22 cellular contexts compared by ENCODE assay signal in the genomic region with DNA sequence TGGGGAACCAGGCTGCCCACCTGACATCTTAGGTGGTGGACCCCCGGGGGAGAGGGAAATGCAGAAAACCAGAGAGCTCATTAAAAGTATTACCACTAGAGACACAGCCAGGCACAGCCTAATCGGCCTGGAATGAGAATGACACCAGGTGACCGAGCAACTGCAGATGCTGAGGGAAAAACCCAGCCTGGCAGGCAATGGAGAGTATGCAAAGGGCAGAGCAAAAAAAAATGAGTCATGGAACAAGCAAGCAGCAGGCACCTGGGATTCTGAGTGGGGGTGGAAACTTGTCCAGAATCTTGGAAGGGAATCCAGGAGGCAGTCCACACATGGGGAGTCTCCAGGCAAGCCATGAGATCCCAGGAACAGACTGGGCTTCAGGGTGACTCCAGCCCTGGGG.
"Had no signal": no experiment of that assay in that cellular context is flagged by ENCODE, and none has a peak within 500 bp of the region (broad histone marks: within the 10 kb centered on the region; RNA-seq: fewer than 3 reads in every experiment).

No MANE protein-coding gene starts in this region.

- H3K4me3 Mint-ChIP-seq: activated CD4-positive, alpha-beta memory T cell treated with anti-CD3 and anti-CD28 coated beads, Interleukin-2, amount 10 ng/mL, durations not matched to agents 7 days and 5 days; activated naive CD4-positive, alpha-beta T cell treated with anti-CD3 and anti-CD28 coated beads, Interleukin-2, amount 50 U/mL, for 24 hours; central memory CD8-positive, alpha-beta T cell; immature natural killer cell; memory B cell; naive thymus-derived CD8-positive, alpha-beta T cell; WTC11 had no signal

- DNase-seq: activated CD4-positive, alpha-beta memory T cell treated with anti-CD3 and anti-CD28 coated beads, Interleukin-2, amount 10 ng/mL, durations not matched to agents 7 days and 5 days; activated CD4-positive, alpha-beta T cell treated with anti-CD3 and anti-CD28 coated beads for 4 hours; activated effector memory CD4-positive, alpha-beta T cell treated with anti-CD3 and anti-CD28 coated beads, Interleukin-2, amount 50 U/mL, for 16 hours; activated T-cell treated with anti-CD3 and anti-CD28 coated beads, Interleukin-2, amount 50 U/mL, for 48 hours; adrenal gland; body of pancreas; cortex of kidney; effector CD4-positive, alpha-beta T cell; esophagus squamous epithelium; glutamatergic neuron; immature natural killer cell; left lung; naive thymus-derived CD8-positive, alpha-beta T cell; stimulated activated CD4-positive, alpha-beta T cell treated with anti-CD3 and anti-CD28 coated beads, Interleukin-12 subunit alpha, Interleukin-12 subunit beta, amount 100 ng/mL, for 4 hours; stimulated activated CD4-positive, alpha-beta T cell treated with anti-CD3 and anti-CD28 coated beads, Interleukin-2, amount 100 ng/mL, for 24 hours; T-helper 2 cell had no signal

- H3K4me1 Mint-ChIP-seq: activated CD4-positive, alpha-beta memory T cell treated with anti-CD3 and anti-CD28 coated beads, Interleukin-2, amount 10 ng/mL, durations not matched to agents 7 days and 5 days; activated naive CD4-positive, alpha-beta T cell treated with anti-CD3 and anti-CD28 coated beads, Interleukin-2, amount 50 U/mL, for 24 hours; central memory CD8-positive, alpha-beta T cell; immature natural killer cell; naive thymus-derived CD8-positive, alpha-beta T cell had no signal

- H3K9ac ChIP-seq: parathyroid adenoma had no signal

- H3K36me3 ChIP-seq: adrenal gland, esophagus squamous epithelium, left lung, tibial nerve had no signal

- H3K9me3 ChIP-seq: adrenal gland, body of pancreas, esophagus squamous epithelium, left lung, tibial nerve had no signal

- ATAC-seq: body of pancreas; left lung; naive thymus-derived CD8-positive, alpha-beta T cell; WTC11 had no signal

- H3K79me2 ChIP-seq: parathyroid adenoma had no signal

- H3K27me3 ChIP-seq: adrenal gland, body of pancreas, esophagus squamous epithelium, left lung, tibial nerve had no signal

- H3K4me3 ChIP-seq: adrenal gland, body of pancreas, esophagus squamous epithelium, left lung, tibial nerve had no signal

- H3K27ac ChIP-seq: adrenal gland, body of pancreas, esophagus squamous epithelium, left lung, parathyroid adenoma, tibial nerve had no signal

- H3K9me3 Mint-ChIP-seq: activated CD4-positive, alpha-beta memory T cell treated with anti-CD3 and anti-CD28 coated beads, Interleukin-2, amount 10 ng/mL, durations not matched to agents 7 days and 5 days; activated naive CD4-positive, alpha-beta T cell treated with anti-CD3 and anti-CD28 coated beads, Interleukin-2, amount 50 U/mL, for 24 hours; immature natural killer cell had no signal

- H3K27ac Mint-ChIP-seq: activated CD4-positive, alpha-beta memory T cell treated with anti-CD3 and anti-CD28 coated beads, Interleukin-2, amount 10 ng/mL, durations not matched to agents 7 days and 5 days; activated naive CD4-positive, alpha-beta T cell treated with anti-CD3 and anti-CD28 coated beads, Interleukin-2, amount 50 U/mL, for 24 hours; immature natural killer cell; memory B cell; naive thymus-derived CD8-positive, alpha-beta T cell; WTC11 had no signal

- H3K27me3 Mint-ChIP-seq: activated CD4-positive, alpha-beta memory T cell treated with anti-CD3 and anti-CD28 coated beads, Interleukin-2, amount 10 ng/mL, durations not matched to agents 7 days and 5 days; activated naive CD4-positive, alpha-beta T cell treated with anti-CD3 and anti-CD28 coated beads, Interleukin-2, amount 50 U/mL, for 24 hours; central memory CD8-positive, alpha-beta T cell had no signal

- H2AFZ ChIP-seq: parathyroid adenoma had no signal

- H3K4me1 ChIP-seq: adrenal gland, body of pancreas, esophagus squamous epithelium, left lung, parathyroid adenoma, tibial nerve had no signal

- H3K36me3 Mint-ChIP-seq: activated naive CD4-positive, alpha-beta T cell treated with anti-CD3 and anti-CD28 coated beads, Interleukin-2, amount 50 U/mL, for 24 hours; memory B cell; naive thymus-derived CD8-positive, alpha-beta T cell had no signal
